9 cellular contexts compared by ENCODE assay signal in the genomic region with DNA sequence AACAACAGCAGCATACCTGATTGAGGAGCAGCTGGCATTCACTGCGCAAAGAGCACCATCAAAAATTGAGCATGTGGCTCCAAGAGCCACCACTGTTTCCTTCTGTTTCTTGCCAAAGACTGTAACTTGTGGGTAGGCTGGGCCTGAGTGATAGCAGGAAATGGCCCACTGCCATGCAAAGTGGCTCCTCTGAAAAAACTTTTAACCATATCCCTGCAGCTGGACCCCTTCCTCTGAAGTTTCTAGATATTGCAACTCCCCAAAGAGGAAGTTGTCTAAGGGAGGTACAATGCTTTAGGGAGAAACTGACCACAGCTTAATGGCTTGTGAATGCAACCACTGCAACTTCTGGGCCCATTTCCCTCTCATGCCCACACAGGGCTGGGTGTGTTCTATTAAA.
DNase-seq lines count a peak whose midpoint lies in the region; ATAC-seq and TF ChIP-seq lines count a peak whose summit lies in the region.
"Had no signal": no experiment of that assay in that cellular context is flagged by ENCODE, and none has a peak within 500 bp of the region (broad histone marks: within the 10 kb centered on the region; RNA-seq: fewer than 3 reads in every experiment).

No MANE protein-coding gene starts in this region.

- no peak for TF ChIP-seq CTCF in omental fat pad (IDR thresholded peaks at IDR 0.05)

- peak; percentile 98 for DNase-seq in Kasumi-1 (lab: John Stamatoyannopoulos, UW)
- DNase-seq in medulla oblongata (ENCODE audit: extremely low spot score), result peak; percentile 73
- no peak for DNase-seq in omental fat pad (ENCODE audit: low spot score)
- no peak for DNase-seq in kidney glomerular epithelial cell (lab: John Stamatoyannopoulos, UW)
- no peak for DNase-seq in GOT3 (lab: John Stamatoyannopoulos, UW)
- no peak for DNase-seq in SW480 (ENCODE audit: low spot score)

- peak; percentile 97 for ATAC-seq in GM18870 (IDR thresholded peaks at IDR 0.05; ENCODE audit: unreplicated experiment)
- ATAC-seq in HG02759 (IDR thresholded peaks at IDR 0.05; ENCODE audit: unreplicated experiment), result peak; percentile 94
- no peak for ATAC-seq in omental fat pad (ENCODE audit: low FRiP score)
- ATAC-seq: Panc1 had no signal

Comparison
In these comparisons a context has a peak if more than half of its experiments do, and no peak if none do; other contexts are left out.
1. DNase-seq: peak in Kasumi-1 (2 of 2) and medulla oblongata (single experiment); none in omental fat pad (single experiment), kidney glomerular epithelial cell (single experiment), GOT3 (single experiment) and SW480 (single experiment).